15 cellular contexts compared by ENCODE assay signal in genomic region chr11:133900176-133901105, GRCh38. TPM values are rescaled to one million over a fixed set of nuclear protein-coding genes. Genes with fewer than 3 reads are reported as not detected.
A peak's percentile ranks its signal among the peaks of the same experiment; 100 is the strongest.
DNase-seq lines count a peak whose midpoint lies in the region; TF ChIP-seq lines count a peak whose summit lies in the region.
"Had no signal": no experiment of that assay in that cellular context is flagged by ENCODE, and none has a peak within 500 bp of the region (broad histone marks: within the 10 kb centered on the region; RNA-seq: fewer than 3 reads in every experiment).

No MANE protein-coding gene starts in this region.

- no peak for TF ChIP-seq EP300 in sigmoid colon (IDR thresholded peaks at IDR 0.05)

- in situ Hi-C loops in G401 (cut with HindIII; ENCODE audit: low sequenced_read_pairs), result no loop called here

- H3K9me3 ChIP-seq in BE2C (no peaks in the 10 kb centered on the region), sigmoid colon (no peaks in the 10 kb centered on the region)
- H3K9me3 ChIP-seq: MG63 had no signal

- TF ChIP-seq CTCF in BE2C (IDR thresholded peaks at IDR 0.05; ENCODE audit: low read depth, low read length) (no peak), coronary artery (IDR thresholded peaks at IDR 0.05) (no peak), sigmoid colon (IDR thresholded peaks at IDR 0.05) (no peak)

- H3K27ac ChIP-seq in coronary artery (no peak overlapping the region), sigmoid colon (no peak overlapping the region)

- H3K4me1 ChIP-seq in BE2C (no peaks in the 10 kb centered on the region), sigmoid colon (no peaks in the 10 kb centered on the region)

- no peak for TF ChIP-seq POLR2A in sigmoid colon (IDR thresholded peaks at IDR 0.05)

- H3K27me3 ChIP-seq in BE2C (no peaks in the 10 kb centered on the region), sigmoid colon (no peaks in the 10 kb centered on the region)
- H3K27me3 ChIP-seq: MG63 had no signal

- 90 to 91% methylated on average over 9 of the region's 9 CpGs for WGBS in sigmoid colon, 2 donors

- intact Hi-C loops in sigmoid colon (cut with DNase I), result no loop called here

- DNase-seq in BE2C (peak; percentile 6), G401 (ENCODE audit: low spot score) (peak; percentile 20), coronary artery (ENCODE audit: low spot score) (peak; percentile 46), sigmoid colon (peak; percentile 37), SK-N-DZ (ENCODE audit: low spot score) (no peak), A172 (ENCODE audit: low spot score) (no peak)
- no peak for DNase-seq in stimulated activated CD4-positive, alpha-beta T cell treated with anti-CD3 and anti-CD28 coated beads, Interleukin-12 subunit alpha, Interleukin-12 subunit beta, amount 100 ng/mL, for 4 hours
- DNase-seq: CD4-positive, alpha-beta T cell; HFFc6; Karpas-422; MG63; NCI-H1092 treated with DMSO at 0.1 percent for 48 hours; NCI-H510A treated with DMSO at 0.1 percent for 48 hours had no signal

- H3K36me3 ChIP-seq in BE2C, result peaks cover 43% of the 10 kb centered on the region
- H3K36me3 ChIP-seq in sigmoid colon, result peaks cover 5 to 51% (median 10%) of the 10 kb centered on the region in 4 donors
- H3K36me3 ChIP-seq: MG63 had no signal

- H3K4me3 ChIP-seq in BE2C (ENCODE audit: low read depth, low read length) (no peak overlapping the region), coronary artery (no peak overlapping the region), sigmoid colon (no peak overlapping the region)
- H3K4me3 ChIP-seq: MG63 had no signal

RNA-seq across cellular contexts. Expression of gene SPATA19, which starts 55.1 kb away (rescaled TPM):
- polyA plus RNA-seq in BE2C (2012; ENCODE audit: insufficient read depth, insufficient read length, low read depth), result not detected
- not detected in 2 replicates for total RNA-seq in G401 (2014; rRNA removed; shearing (Covaris generic))
- total RNA-seq in sigmoid colon, result not detected
- not detected for polyA plus RNA-seq in sigmoid colon
- polyA plus RNA-seq in SK-N-DZ (2014; cell fraction: cytosol; rRNA removed), result not detected in 2 replicates
- polyA plus RNA-seq in SK-N-DZ (2014; cell fraction: nucleus; rRNA removed), result not detected in 2 replicates
- total RNA-seq in A172 (2014; rRNA removed; shearing (Covaris generic)), result not detected in 2 replicates
- total RNA-seq: CD4-positive, alpha-beta T cell; HFFc6; HT-29; Right ventricle myocardium inferior had no signal

RNA-seq across cellular contexts. Expression of gene IGSF9B, which starts 56.3 kb away (rescaled TPM):
- 112 TPM for polyA plus RNA-seq in BE2C (2012; ENCODE audit: insufficient read depth, insufficient read length, low read depth)
- total RNA-seq in G401 (2014; rRNA removed; shearing (Covaris generic)), result 0.51 and 0.74 TPM in 2 replicates
- total RNA-seq in sigmoid colon, result 10 to 100 TPM; 12.5 to 53.7 (median 19.0) TPM
- 1 to 10 TPM in 1 of 3 donors, under 1 TPM in 1, not detected in 1; under 0.01 to 4.4 TPM for polyA plus RNA-seq in sigmoid colon
- 0.98 and 11.7 TPM in 2 replicates for polyA plus RNA-seq in SK-N-DZ (2014; cell fraction: cytosol; rRNA removed)
- 0.64 and 3.8 TPM in 2 replicates for polyA plus RNA-seq in SK-N-DZ (2014; cell fraction: nucleus; rRNA removed)
- 0.43 and 0.57 TPM in 2 replicates for total RNA-seq in A172 (2014; rRNA removed; shearing (Covaris generic))
- total RNA-seq: HFFc6 had no signal

Comparison
In these comparisons a context has a peak if more than half of its experiments do, and no peak if none do; other contexts are left out.
1. DNase-seq: peak in BE2C (single experiment), G401 (single experiment), coronary artery (single experiment) and sigmoid colon (single experiment); none in SK-N-DZ (single experiment), stimulated activated CD4-positive, alpha-beta T cell treated with anti-CD3 and anti-CD28 coated beads, Interleukin-12 subunit alpha, Interleukin-12 subunit beta, amount 100 ng/mL, for 4 hours (single experiment) and A172 (single experiment).